In the genomic region with DNA sequence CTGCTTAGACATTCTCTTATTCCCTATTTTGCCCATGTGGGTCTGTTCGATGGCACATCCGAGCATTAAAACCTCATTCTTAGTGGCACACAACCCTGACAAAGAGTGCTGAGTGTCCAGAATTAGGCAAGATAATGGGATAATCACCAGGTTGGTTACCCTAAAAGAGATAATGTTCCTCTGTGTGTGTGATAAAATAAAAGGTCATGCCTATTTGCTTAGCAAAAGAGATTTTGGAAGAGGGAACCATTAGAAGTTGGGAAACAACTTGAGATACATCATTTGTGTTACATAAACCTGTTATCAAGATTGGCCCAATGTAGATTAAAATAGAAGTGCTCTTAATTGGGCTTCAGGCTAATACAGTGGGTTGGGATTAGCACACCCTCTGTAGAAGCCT, we compare ENCODE assay signal across 28 cellular contexts.
"Had no signal": no experiment of that assay in that cellular context is flagged by ENCODE, and none has a peak within 500 bp of the region (broad histone marks: within the 10 kb centered on the region; RNA-seq: fewer than 3 reads in every experiment).

No MANE protein-coding gene starts in this region.

- H3K4me1 ChIP-seq: colonic mucosa, esophagus muscularis mucosa, esophagus squamous epithelium, foreskin keratinocyte, gastrocnemius medialis, gastroesophageal sphincter, heart left ventricle, heart right ventricle had no signal

- FAIRE-seq: colon, endometrium, endothelial cell of umbilical vein, frontal cortex had no signal

- H3K27ac ChIP-seq: colonic mucosa, coronary artery, dorsolateral prefrontal cortex, epithelial cell of prostate, esophagus muscularis mucosa, esophagus squamous epithelium, foreskin keratinocyte, gastrocnemius medialis, gastroesophageal sphincter, heart left ventricle, heart right ventricle had no signal

- H3K36me3 ChIP-seq: colonic mucosa, esophagus muscularis mucosa, esophagus squamous epithelium, gastrocnemius medialis, gastroesophageal sphincter, heart left ventricle, heart right ventricle had no signal

- DNase-seq: colonic mucosa; cortex of kidney; dermis blood vessel endothelial cell; dorsolateral prefrontal cortex; effector CD4-positive, alpha-beta T cell; effector CD8-positive, alpha-beta T cell; effector memory CD4-positive, alpha-beta T cell; effector memory CD8-positive, alpha-beta T cell; endodermal cell; erythroblast; esophagus squamous epithelium; foreskin fibroblast; foreskin keratinocyte; foreskin melanocyte; gastrocnemius medialis; glutamatergic neuron; head of caudate nucleus; heart left ventricle; heart right ventricle had no signal

- ATAC-seq: effector memory CD8-positive, alpha-beta T cell; esophagus mucosa; foreskin keratinocyte; gastrocnemius medialis; gastroesophageal sphincter; heart left ventricle; heart right ventricle had no signal

- H3K9me3 ChIP-seq: colonic mucosa, esophagus muscularis mucosa, esophagus squamous epithelium, gastrocnemius medialis, gastroesophageal sphincter, heart left ventricle had no signal

- H3K4me3 ChIP-seq: colonic mucosa, coronary artery, dorsolateral prefrontal cortex, esophagus muscularis mucosa, esophagus squamous epithelium, gastrocnemius medialis, gastroesophageal sphincter, heart left ventricle, heart right ventricle had no signal

- H3K27me3 ChIP-seq: colonic mucosa, dorsolateral prefrontal cortex, gastrocnemius medialis had no signal
